ENCODE assay signal across 8 cellular contexts in genomic region chr6:144007779-144008500, GRCh38. TPM values are rescaled to one million over a fixed set of nuclear protein-coding genes. Genes with fewer than 3 reads are reported as not detected.
A peak's percentile ranks its signal among the peaks of the same experiment; 100 is the strongest.
DNase-seq lines count a peak whose midpoint lies in the region; ATAC-seq and TF ChIP-seq lines count a peak whose summit lies in the region.

A gene with protein sequence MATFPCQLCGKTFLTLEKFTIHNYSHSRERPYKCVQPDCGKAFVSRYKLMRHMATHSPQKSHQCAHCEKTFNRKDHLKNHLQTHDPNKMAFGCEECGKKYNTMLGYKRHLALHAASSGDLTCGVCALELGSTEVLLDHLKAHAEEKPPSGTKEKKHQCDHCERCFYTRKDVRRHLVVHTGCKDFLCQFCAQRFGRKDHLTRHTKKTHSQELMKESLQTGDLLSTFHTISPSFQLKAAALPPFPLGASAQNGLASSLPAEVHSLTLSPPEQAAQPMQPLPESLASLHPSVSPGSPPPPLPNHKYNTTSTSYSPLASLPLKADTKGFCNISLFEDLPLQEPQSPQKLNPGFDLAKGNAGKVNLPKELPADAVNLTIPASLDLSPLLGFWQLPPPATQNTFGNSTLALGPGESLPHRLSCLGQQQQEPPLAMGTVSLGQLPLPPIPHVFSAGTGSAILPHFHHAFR (minus strand): TSS chr6:144008259. CDS start chr6:143948136, 60,123 bp downstream.

- H3K4me1 Mint-ChIP-seq in T-helper 1 cell treated with Interleukin-12 subunit alpha and Interleukin-12 subunit beta and Interleukin-4 antibody, amounts not matched to agents 30 μg/mL and 1 μg/mL, for 36 hours (ENCODE audit: low read depth): peaks cover 5% of the 10 kb centered on the region
- peaks cover 6% of the 10 kb centered on the region for H3K4me1 Mint-ChIP-seq in stimulated activated memory B cell treated with anti-CD40 and anti-IgM and Interleukin-4, amounts not matched to agents 10 μg/mL and 1 μg/mL and 100 μg/mL, for 72 hours

- H3K4me1 ChIP-seq in right lobe of liver: no peaks in the 10 kb centered on the region

- intact Hi-C loops in right lobe of liver (cut with DNase I): no loop called here

- H3K4me3 ChIP-seq in AG10803 (ENCODE audit: low read length) (peak within 1 kb of the TSS; percentile 54), right lobe of liver (peak within 1 kb of the TSS; percentile 27 to 42 (median 28))

- H3K27me3 ChIP-seq in right lobe of liver: no peaks in the 10 kb centered on the region

- no peak within 1 kb of the TSS for H3K27ac ChIP-seq in right lobe of liver

- no peaks in the 10 kb centered on the region for H3K36me3 ChIP-seq in right lobe of liver

- peak; percentile 74 for DNase-seq in AG10803 (ENCODE audit: low read depth)
- peak; percentile 39 to 79 for DNase-seq in dermis microvascular lymphatic vessel endothelial cell (ENCODE audit: low read depth in 2 of 2)
- DNase-seq in right lobe of liver: peak; percentile 49 to 63 (median 58)
- no peak for DNase-seq in medulla oblongata (ENCODE audit: extremely low spot score)

- H3K9me3 ChIP-seq in right lobe of liver: no peaks in the 10 kb centered on the region

- no peaks in the 10 kb centered on the region for H3K36me3 Mint-ChIP-seq in T-helper 1 cell treated with Interleukin-12 subunit alpha and Interleukin-12 subunit beta and Interleukin-4 antibody, amounts not matched to agents 30 μg/mL and 1 μg/mL, for 36 hours (ENCODE audit: low read depth)
- peaks cover 14% of the 10 kb centered on the region for H3K36me3 Mint-ChIP-seq in stimulated activated memory B cell treated with anti-CD40 and anti-IgM and Interleukin-4, amounts not matched to agents 10 μg/mL and 1 μg/mL and 100 μg/mL, for 72 hours

- H3K27ac Mint-ChIP-seq in T-helper 1 cell treated with Interleukin-12 subunit alpha and Interleukin-12 subunit beta and Interleukin-4 antibody, amounts not matched to agents 30 μg/mL and 1 μg/mL, for 36 hours: peak within 1 kb of the TSS; percentile 62
- no peak within 1 kb of the TSS for H3K27ac Mint-ChIP-seq in stimulated activated memory B cell treated with anti-CD40 and anti-IgM and Interleukin-4, amounts not matched to agents 10 μg/mL and 1 μg/mL and 100 μg/mL, for 72 hours

- peak within 1 kb of the TSS; percentile 52 for H3K4me3 Mint-ChIP-seq in T-helper 1 cell treated with Interleukin-12 subunit alpha and Interleukin-12 subunit beta and Interleukin-4 antibody, amounts not matched to agents 30 μg/mL and 1 μg/mL, for 36 hours
- peak within 1 kb of the TSS; percentile 75 for H3K4me3 Mint-ChIP-seq in stimulated activated memory B cell treated with anti-CD40 and anti-IgM and Interleukin-4, amounts not matched to agents 10 μg/mL and 1 μg/mL and 100 μg/mL, for 72 hours

- TF ChIP-seq POLR2A in right lobe of liver (IDR thresholded peaks at IDR 0.05): peak; percentile 28

- H3K9me3 Mint-ChIP-seq in T-helper 1 cell treated with Interleukin-12 subunit alpha and Interleukin-12 subunit beta and Interleukin-4 antibody, amounts not matched to agents 30 μg/mL and 1 μg/mL, for 36 hours: no peaks in the 10 kb centered on the region
- peaks cover 4% of the 10 kb centered on the region for H3K9me3 Mint-ChIP-seq in stimulated activated memory B cell treated with anti-CD40 and anti-IgM and Interleukin-4, amounts not matched to agents 10 μg/mL and 1 μg/mL and 100 μg/mL, for 72 hours

- WGBS in right lobe of liver (ENCODE audit: insufficient coverage, low coverage, low lambda C conversion rate, missing lambda C conversion rate): 32% methylated on average over 28 of the region's 98 CpGs

- H3K27me3 Mint-ChIP-seq in T-helper 1 cell treated with Interleukin-12 subunit alpha and Interleukin-12 subunit beta and Interleukin-4 antibody, amounts not matched to agents 30 μg/mL and 1 μg/mL, for 36 hours (ENCODE audit: low read depth): peaks cover 43% of the 10 kb centered on the region
- no peaks in the 10 kb centered on the region for H3K27me3 Mint-ChIP-seq in stimulated activated memory B cell treated with anti-CD40 and anti-IgM and Interleukin-4, amounts not matched to agents 10 μg/mL and 1 μg/mL and 100 μg/mL, for 72 hours

- peak; percentile 74 for ATAC-seq in GM19023 (IDR thresholded peaks at IDR 0.05; ENCODE audit: unreplicated experiment)
- peak; percentile 80 for ATAC-seq in HG03432 (IDR thresholded peaks at IDR 0.05; ENCODE audit: unreplicated experiment)
- ATAC-seq in right lobe of liver: peak; percentile 67 to 90 (median 84)
- peak; percentile 68 for ATAC-seq in stimulated activated memory B cell treated with anti-CD40 and anti-IgM and Interleukin-4, amounts not matched to agents 10 μg/mL and 1 μg/mL and 100 μg/mL, for 72 hours

- no peak for TF ChIP-seq CTCF in AG10803 (conservative IDR thresholded peaks at IDR 0.05; ENCODE audit: low read length)
- no peak for TF ChIP-seq CTCF in right lobe of liver (IDR thresholded peaks at IDR 0.05)

RNA-seq across cellular contexts. Expression of the gene that starts here (rescaled TPM):
- total RNA-seq in dermis microvascular lymphatic vessel endothelial cell: 3.0 and 8.0 TPM in 2 replicates
- 1 to 10 TPM in 5 of 6 experiments, under 1 TPM in 1; 0.74 to 3.2 (median 1.6) TPM for total RNA-seq in right lobe of liver
